ENCODE assay signal across 8 cellular contexts in the genomic region with DNA sequence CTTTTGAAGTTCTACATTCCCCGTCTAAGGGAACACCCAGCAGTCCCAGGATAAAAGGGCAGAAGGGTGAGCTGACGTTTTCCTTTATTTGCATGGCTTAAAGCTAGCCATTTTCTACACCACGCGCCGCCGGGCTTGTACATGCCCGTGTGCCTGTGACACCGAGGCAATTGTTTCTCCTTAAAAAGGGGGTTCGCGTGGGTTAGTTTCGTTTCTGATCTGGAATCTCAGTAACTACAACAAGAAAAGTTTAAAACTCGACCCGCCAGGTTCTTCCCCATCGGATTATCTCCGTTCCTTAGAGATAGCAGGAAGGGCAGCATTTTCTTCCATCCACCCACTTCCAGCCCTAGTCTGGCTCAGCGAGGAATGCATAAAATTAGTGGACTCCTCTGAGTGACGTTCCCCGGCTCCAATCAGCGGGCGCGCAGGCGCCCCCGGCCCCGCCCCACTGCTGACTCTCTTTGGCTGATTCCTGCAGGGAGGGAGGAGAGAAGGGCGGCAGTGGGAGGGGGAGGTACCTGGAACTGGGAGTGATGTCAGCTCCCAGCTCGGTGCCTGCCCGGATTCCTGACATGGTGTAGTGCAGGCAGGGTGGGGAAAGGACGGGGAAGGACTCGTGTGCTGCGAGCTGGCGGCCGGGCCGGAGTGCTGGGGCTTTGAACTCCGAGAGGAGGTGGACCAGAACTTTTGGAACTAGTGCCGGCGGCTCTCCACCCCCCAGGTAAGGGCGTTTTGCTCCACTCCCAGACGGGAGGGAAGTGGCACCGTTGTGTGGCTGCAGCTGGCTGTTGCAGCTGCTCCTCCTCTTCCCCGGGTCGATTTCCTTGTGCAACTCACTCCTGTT. TPM values are rescaled to one million over a fixed set of nuclear protein-coding genes. Genes with fewer than 3 reads are reported as not detected.
DNase-seq lines count a peak whose midpoint lies in the region; ATAC-seq and TF ChIP-seq lines count a peak whose summit lies in the region.

A gene (plus strand): TSS at position 565 of the 847 bp plus-strand sequence. CDS start 109,191 bp downstream, outside the sequence.

- peak within 1 kb of the TSS; percentile 98 for H3K4me3 ChIP-seq in CD4-positive, CD25-positive, alpha-beta regulatory T cell (ENCODE audit: low read depth, low read length)
- peak within 1 kb of the TSS; percentile 54 to 89 (median 82) for H3K4me3 ChIP-seq in liver (ENCODE audit: low read depth in 1 of 3, low read length in 3 of 3)

- H3K27me3 ChIP-seq in CD4-positive, CD25-positive, alpha-beta regulatory T cell (ENCODE audit: control insufficient read depth, insufficient read depth, low read length), result peaks cover 15% of the 10 kb centered on the region
- no peaks in the 10 kb centered on the region for H3K27me3 ChIP-seq in liver (ENCODE audit: control insufficient read depth in 4 of 4, insufficient read depth in 4 of 4, low read length in 3 of 4)

- H3K9me3 Mint-ChIP-seq in CD4-positive, CD25-positive, alpha-beta regulatory T cell, result peaks cover 0 to 4% (median 0%) of the 10 kb centered on the region in 7 donors
- no peaks in the 10 kb centered on the region for H3K9me3 Mint-ChIP-seq in activated CD4-positive, alpha-beta memory T cell treated with anti-CD3 and anti-CD28 coated beads for 36 hours

- peak within 1 kb of the TSS; percentile 82 to 95 for H3K9ac ChIP-seq in liver (ENCODE audit: low read depth in 1 of 2, low read length in 2 of 2)

- H3K27ac Mint-ChIP-seq in CD4-positive, CD25-positive, alpha-beta regulatory T cell, result peak within 1 kb of the TSS; percentile 93 to 98 (median 94)
- peak within 1 kb of the TSS; percentile 79 for H3K27ac Mint-ChIP-seq in activated CD4-positive, alpha-beta memory T cell treated with anti-CD3 and anti-CD28 coated beads for 36 hours

- intact Hi-C loops in activated CD4-positive, alpha-beta memory T cell treated with anti-CD3 and anti-CD28 coated beads for 36 hours (cut with micrococcal nuclease), result loop anchor here (1.0 to 10.0 kb wide), 7 partner anchors 10 to 499 kb away; a partner anchor contains a TSS

- peak; percentile 94 to 95 for ATAC-seq in CD4-positive, CD25-positive, alpha-beta regulatory T cell (ENCODE audit: low read depth in 2 of 2)
- ATAC-seq in GM19397 (IDR thresholded peaks at IDR 0.05; ENCODE audit: unreplicated experiment), result peak; percentile 96
- ATAC-seq in HG03571 (IDR thresholded peaks at IDR 0.05; ENCODE audit: unreplicated experiment), result peak; percentile 97

- H3K4me1 ChIP-seq in CD4-positive, CD25-positive, alpha-beta regulatory T cell (ENCODE audit: control insufficient read depth, insufficient read depth, low read length, poor library complexity, severe bottlenecking), result peaks cover 17% of the 10 kb centered on the region
- peaks cover 5 to 29% (median 8%) of the 10 kb centered on the region in 4 donors for H3K4me1 ChIP-seq in liver (ENCODE audit: control insufficient read depth in 4 of 4, insufficient read depth in 4 of 4, low read length in 3 of 4)

- POLR2A ChIA-PET in activated CD4-positive, alpha-beta memory T cell treated with anti-CD3 and anti-CD28 coated beads for 36 hours (lab: Charles Lee), result interaction anchor here (0.8 to 1.3 kb wide), 5 partner anchors 8 to 55 kb away, joined by 3 to 4 read pairs (median 3); no protein-coding TSS in a partner anchor

- TF ChIP-seq RAD21 in liver (IDR thresholded peaks at IDR 0.05), result peak; percentile 39 to 55

- H3K27me3 Mint-ChIP-seq in CD4-positive, CD25-positive, alpha-beta regulatory T cell, result peaks cover 47% of the 10 kb centered on the region
- peaks cover 8% of the 10 kb centered on the region for H3K27me3 Mint-ChIP-seq in activated CD4-positive, alpha-beta memory T cell treated with anti-CD3 and anti-CD28 coated beads for 36 hours

- peaks cover 12 to 30% (median 20%) of the 10 kb centered on the region in 4 donors for H3K4me1 Mint-ChIP-seq in CD4-positive, CD25-positive, alpha-beta regulatory T cell
- peaks cover 18% of the 10 kb centered on the region for H3K4me1 Mint-ChIP-seq in activated CD4-positive, alpha-beta memory T cell treated with anti-CD3 and anti-CD28 coated beads for 36 hours (ENCODE audit: low read depth)

- WGBS in liver, result under 1% methylated on average over 41 of the region's 41 CpGs

- TF ChIP-seq CTCF in liver (IDR thresholded peaks at IDR 0.05; ENCODE audit: low read depth, low read length, missing input control), result peak; percentile 45

- peak within 1 kb of the TSS; percentile 73 for H3K27ac ChIP-seq in CD4-positive, CD25-positive, alpha-beta regulatory T cell (ENCODE audit: insufficient read depth, low read length, poor library complexity, severe bottlenecking)
- peak within 1 kb of the TSS; percentile 94 to 98 for H3K27ac ChIP-seq in liver (ENCODE audit: low read depth in 1 of 2, low read length in 2 of 2)

- H3K36me3 Mint-ChIP-seq in CD4-positive, CD25-positive, alpha-beta regulatory T cell, result no peaks in the 10 kb centered on the region
- no peaks in the 10 kb centered on the region for H3K36me3 Mint-ChIP-seq in activated CD4-positive, alpha-beta memory T cell treated with anti-CD3 and anti-CD28 coated beads for 36 hours

- H3K36me3 ChIP-seq in CD4-positive, CD25-positive, alpha-beta regulatory T cell (ENCODE audit: control insufficient read depth, insufficient read depth, low read length), result no peaks in the 10 kb centered on the region
- no peaks in the 10 kb centered on the region for H3K36me3 ChIP-seq in liver (ENCODE audit: control insufficient read depth in 4 of 4, insufficient read depth in 3 of 4, low read depth in 1 of 4, low read length in 3 of 4)

- CTCF ChIA-PET in activated CD4-positive, alpha-beta memory T cell treated with anti-CD3 and anti-CD28 coated beads for 36 hours (lab: Charles Lee), result interaction anchor here (0.5 to 2.6 kb wide), 6 partner anchors 63 to 321 kb away, joined by 3 to 16 read pairs (median 4); no protein-coding TSS in a partner anchor

- H3K4me3 Mint-ChIP-seq in CD4-positive, CD25-positive, alpha-beta regulatory T cell, result peak within 1 kb of the TSS; percentile 93 to 99 (median 97)
- peak within 1 kb of the TSS; percentile 93 for H3K4me3 Mint-ChIP-seq in activated CD4-positive, alpha-beta memory T cell treated with anti-CD3 and anti-CD28 coated beads for 36 hours

- H3K9me3 ChIP-seq in CD4-positive, CD25-positive, alpha-beta regulatory T cell (ENCODE audit: control insufficient read depth in 2 of 2, low read length in 2 of 2), result no peaks in the 10 kb centered on the region
- H3K9me3 ChIP-seq in liver (ENCODE audit: control insufficient read depth in 4 of 4, low read length in 3 of 4), result no peaks in the 10 kb centered on the region

- peak; percentile 86 to 95 (median 94) for DNase-seq in CD4-positive, CD25-positive, alpha-beta regulatory T cell
- peak; percentile 96 for DNase-seq in NCI-H82 treated with DMSO at 0.1 percent for 48 hours (lab: John Stamatoyannopoulos, UW; ENCODE audit: unreplicated experiment)
- DNase-seq in activated CD4-positive, alpha-beta memory T cell treated with anti-CD3 and anti-CD28 coated beads for 36 hours, result peak; percentile 99
- DNase-seq in dermis microvascular lymphatic vessel endothelial cell (ENCODE audit: low read depth in 2 of 2), result peak; percentile 96 to 99
- peak; percentile 99 for DNase-seq in stimulated activated CD4-positive, alpha-beta T cell treated with anti-CD3 and anti-CD28 coated beads, Interleukin-4, amount 100 ng/mL, for 24 hours

TF ChIP-seq in liver, 16 proteins besides CTCF, POLR2A, EP300 and RAD21 (continues in another document):
- TF ChIP-seq EGR1 (IDR thresholded peaks at IDR 0.05; ENCODE audit: low read depth in 2 of 2), result peak in 1 of 2 donors; percentile 11
- no peak for TF ChIP-seq HNF4G (IDR thresholded peaks at IDR 0.05)
- peak; percentile 20 to 32 for TF ChIP-seq HNF4A (conservative IDR thresholded peaks at IDR 0.05)
- TF ChIP-seq, protein P1, sequence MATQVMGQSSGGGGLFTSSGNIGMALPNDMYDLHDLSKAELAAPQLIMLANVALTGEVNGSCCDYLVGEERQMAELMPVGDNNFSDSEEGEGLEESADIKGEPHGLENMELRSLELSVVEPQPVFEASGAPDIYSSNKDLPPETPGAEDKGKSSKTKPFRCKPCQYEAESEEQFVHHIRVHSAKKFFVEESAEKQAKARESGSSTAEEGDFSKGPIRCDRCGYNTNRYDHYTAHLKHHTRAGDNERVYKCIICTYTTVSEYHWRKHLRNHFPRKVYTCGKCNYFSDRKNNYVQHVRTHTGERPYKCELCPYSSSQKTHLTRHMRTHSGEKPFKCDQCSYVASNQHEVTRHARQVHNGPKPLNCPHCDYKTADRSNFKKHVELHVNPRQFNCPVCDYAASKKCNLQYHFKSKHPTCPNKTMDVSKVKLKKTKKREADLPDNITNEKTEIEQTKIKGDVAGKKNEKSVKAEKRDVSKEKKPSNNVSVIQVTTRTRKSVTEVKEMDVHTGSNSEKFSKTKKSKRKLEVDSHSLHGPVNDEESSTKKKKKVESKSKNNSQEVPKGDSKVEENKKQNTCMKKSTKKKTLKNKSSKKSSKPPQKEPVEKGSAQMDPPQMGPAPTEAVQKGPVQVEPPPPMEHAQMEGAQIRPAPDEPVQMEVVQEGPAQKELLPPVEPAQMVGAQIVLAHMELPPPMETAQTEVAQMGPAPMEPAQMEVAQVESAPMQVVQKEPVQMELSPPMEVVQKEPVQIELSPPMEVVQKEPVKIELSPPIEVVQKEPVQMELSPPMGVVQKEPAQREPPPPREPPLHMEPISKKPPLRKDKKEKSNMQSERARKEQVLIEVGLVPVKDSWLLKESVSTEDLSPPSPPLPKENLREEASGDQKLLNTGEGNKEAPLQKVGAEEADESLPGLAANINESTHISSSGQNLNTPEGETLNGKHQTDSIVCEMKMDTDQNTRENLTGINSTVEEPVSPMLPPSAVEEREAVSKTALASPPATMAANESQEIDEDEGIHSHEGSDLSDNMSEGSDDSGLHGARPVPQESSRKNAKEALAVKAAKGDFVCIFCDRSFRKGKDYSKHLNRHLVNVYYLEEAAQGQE (IDR thresholded peaks at IDR 0.05), result peak; percentile 80
- no peak for TF ChIP-seq FOXA2 (IDR thresholded peaks at IDR 0.05)
- no peak for TF ChIP-seq GABPA (IDR thresholded peaks at IDR 0.05 in 1 of 2, conservative IDR thresholded peaks at IDR 0.05 in 1 of 2)
- peak in 1 of 2 donors; percentile 57 for TF ChIP-seq JUND (IDR thresholded peaks at IDR 0.05)
- peak; percentile 24 for TF ChIP-seq NR2F2 (IDR thresholded peaks at IDR 0.05)
- peak; percentile 86 for TF ChIP-seq SP1 (IDR thresholded peaks at IDR 0.05)
- peak; percentile 91 for TF ChIP-seq TAF1 (conservative IDR thresholded peaks at IDR 0.05)
- TF ChIP-seq YY1 (IDR thresholded peaks at IDR 0.05), result peak; percentile 90
- peak in 1 of 2 donors; percentile 42 for TF ChIP-seq RXRA (IDR thresholded peaks at IDR 0.05)
- TF ChIP-seq FOXA1 (IDR thresholded peaks at IDR 0.05), result no peak

RNA-seq across cellular contexts. Expression of the gene that starts here (rescaled TPM):
- 6.6 TPM for total RNA-seq in CD4-positive, CD25-positive, alpha-beta regulatory T cell
- polyA plus RNA-seq in CD4-positive, CD25-positive, alpha-beta regulatory T cell, result 1 to 10 TPM; 1.0 to 2.8 (median 1.8) TPM
- 10 to 100 TPM; 14.1 to 14.9 TPM for total RNA-seq in activated CD4-positive, alpha-beta memory T cell treated with anti-CD3 and anti-CD28 coated beads for 36 hours
- total RNA-seq in dermis microvascular lymphatic vessel endothelial cell, result 439 and 732 TPM in 2 replicates
- total RNA-seq in liver, result 10 to 100 TPM; 10.5 to 65.8 TPM
- polyA plus RNA-seq in liver, result 10 to 100 TPM; 12.3 to 22.5 TPM

Comparison
In these comparisons a context has a peak if more than half of its experiments do, and no peak if none do; other contexts are left out.
1. Peak in every context shown above with its lines: DNase-seq, ATAC-seq, H3K4me3 ChIP-seq and H3K27ac ChIP-seq.